ENCODE assay signal across 1 cellular context in genomic region chr1:42263019-42263418, GRCh38.
TF ChIP-seq lines count a peak whose summit lies in the region.

No MANE protein-coding gene starts in this region.

TF ChIP-seq in A549, 52 proteins besides CTCF, POLR2A, EP300 and RAD21 (continued from another document):
- TF ChIP-seq, protein P1, sequence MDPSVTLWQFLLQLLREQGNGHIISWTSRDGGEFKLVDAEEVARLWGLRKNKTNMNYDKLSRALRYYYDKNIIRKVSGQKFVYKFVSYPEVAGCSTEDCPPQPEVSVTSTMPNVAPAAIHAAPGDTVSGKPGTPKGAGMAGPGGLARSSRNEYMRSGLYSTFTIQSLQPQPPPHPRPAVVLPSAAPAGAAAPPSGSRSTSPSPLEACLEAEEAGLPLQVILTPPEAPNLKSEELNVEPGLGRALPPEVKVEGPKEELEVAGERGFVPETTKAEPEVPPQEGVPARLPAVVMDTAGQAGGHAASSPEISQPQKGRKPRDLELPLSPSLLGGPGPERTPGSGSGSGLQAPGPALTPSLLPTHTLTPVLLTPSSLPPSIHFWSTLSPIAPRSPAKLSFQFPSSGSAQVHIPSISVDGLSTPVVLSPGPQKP (IDR thresholded peaks at IDR 0.05; ENCODE audit: low read depth, low read length), result no peak
- no peak for TF ChIP-seq KDM1A (IDR thresholded peaks at IDR 0.05; ENCODE audit: low read depth)
- TF ChIP-seq GATA3 (IDR thresholded peaks at IDR 0.05; ENCODE audit: borderline replicate concordance), result no peak
TF ChIP-seq in A549: peak in this region for 1.
